30 cellular contexts compared by ENCODE assay signal in the genomic region with DNA sequence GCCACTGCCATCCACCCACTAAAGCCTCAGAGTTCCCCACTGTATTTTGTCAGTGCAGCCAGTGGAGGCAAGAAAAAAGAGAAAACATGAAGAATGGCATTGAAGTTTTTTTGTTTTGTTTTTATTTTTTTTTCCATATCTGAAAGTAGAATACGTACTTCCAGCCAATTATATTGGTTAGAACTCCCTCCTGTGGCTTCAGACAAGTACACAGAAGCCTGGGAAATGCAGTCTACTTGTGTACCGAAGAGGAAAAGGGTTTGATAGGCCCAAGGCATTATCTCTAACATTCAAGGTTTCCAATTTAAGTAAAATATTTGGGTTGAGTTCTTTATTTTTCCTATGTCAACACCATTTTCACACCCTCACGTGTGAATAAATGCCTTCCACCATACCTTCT.
DNase-seq lines count a peak whose midpoint lies in the region; ATAC-seq and TF ChIP-seq lines count a peak whose summit lies in the region.
"Had no signal": no experiment of that assay in that cellular context is flagged by ENCODE, and none has a peak within 500 bp of the region (broad histone marks: within the 10 kb centered on the region; RNA-seq: fewer than 3 reads in every experiment).

No MANE protein-coding gene starts in this region.

- no peaks in the 10 kb centered on the region for H3K9me3 Mint-ChIP-seq in neural progenitor cell
- H3K9me3 Mint-ChIP-seq: activated CD4-positive, alpha-beta T cell treated with anti-CD3 and anti-CD28 coated beads, Interleukin-2, amount 10 ng/mL, durations not matched to agents 24 days and 14 days; activated naive CD4-positive, alpha-beta T cell treated with anti-CD3 and anti-CD28 coated beads, Interleukin-2, amount 50 U/mL, for 24 hours; GM23338 had no signal

- H3K27ac Mint-ChIP-seq in neural progenitor cell = no peak overlapping the region
- H3K27ac Mint-ChIP-seq: activated CD4-positive, alpha-beta T cell treated with anti-CD3 and anti-CD28 coated beads, Interleukin-2, amount 10 ng/mL, durations not matched to agents 24 days and 14 days; activated naive CD4-positive, alpha-beta T cell treated with anti-CD3 and anti-CD28 coated beads, Interleukin-2, amount 50 U/mL, for 24 hours; CD4-positive, CD25-positive, alpha-beta regulatory T cell; GM23338; HFFc6; stimulated activated naive B cell treated with anti-CD40 and anti-IgM and Interleukin-4, amounts not matched to agents 10 μg/mL and 1 μg/mL and 100 μg/mL, for 72 hours had no signal

- TF ChIP-seq CTCF in LNCAP (IDR thresholded peaks at IDR 0.05) (peak; percentile 20; the same call in 1 of the 2 replicates), brain microvascular endothelial cell (IDR thresholded peaks at IDR 0.05; ENCODE audit: low read depth, low read length, missing control alignments) (peak; percentile 16), neural progenitor cell (IDR thresholded peaks at IDR 0.05) (peak; percentile 24)

- no peaks in the 10 kb centered on the region for H3K27me3 Mint-ChIP-seq in neural progenitor cell (ENCODE audit: insufficient read depth, low read depth)
- H3K27me3 Mint-ChIP-seq: activated CD4-positive, alpha-beta T cell treated with anti-CD3 and anti-CD28 coated beads, Interleukin-2, amount 10 ng/mL, durations not matched to agents 24 days and 14 days; activated naive CD4-positive, alpha-beta T cell treated with anti-CD3 and anti-CD28 coated beads, Interleukin-2, amount 50 U/mL, for 24 hours; CD4-positive, CD25-positive, alpha-beta regulatory T cell; stimulated activated naive B cell treated with anti-CD40 and anti-IgM and Interleukin-4, amounts not matched to agents 10 μg/mL and 1 μg/mL and 100 μg/mL, for 72 hours had no signal

- H3K9me3 ChIP-seq in neural progenitor cell (ENCODE audit: low read depth) = no peaks in the 10 kb centered on the region
- H3K9me3 ChIP-seq: upper lobe of left lung had no signal

- DNase-seq in DMS53 (lab: John Stamatoyannopoulos, UW) (peak; percentile 2), DMS53 treated with DMSO at 0.1 percent for 48 hours (lab: John Stamatoyannopoulos, UW; ENCODE audit: unreplicated experiment) (no peak), brain microvascular endothelial cell (no peak), neural progenitor cell (ENCODE audit: low spot score) (peak; percentile 20), GM19238 (ENCODE audit: insufficient read length, low spot score) (no peak), NCI-H524 treated with DMSO at 0.1 percent for 48 hours (lab: John Stamatoyannopoulos, UW) (no peak)
- DNase-seq: 8988T; activated CD4-positive, alpha-beta T cell treated with anti-CD3 and anti-CD28 coated beads, Interleukin-2, amount 10 ng/mL, durations not matched to agents 24 days and 14 days; activated CD8-positive, alpha-beta memory T cell treated with anti-CD3 and anti-CD28 coated beads for 24 hours; activated T-cell treated with anti-CD3 and anti-CD28 coated beads for 4 hours; amygdala; CD4-positive, CD25-positive, alpha-beta regulatory T cell; cortex of kidney; effector memory CD4-positive, alpha-beta T cell; head of caudate nucleus; HFFc6; islet precursor cell; NCI-H1105 treated with DMSO at 0.1 percent for 48 hours; NCI-H187 treated with DMSO at 0.1 percent for 48 hours; NCI-H524; occipital lobe; stimulated activated naive B cell treated with anti-CD40 and anti-IgM and Interleukin-4, amounts not matched to agents 10 μg/mL and 1 μg/mL and 100 μg/mL, for 72 hours; substantia nigra; SW 1271; T-helper 9 cell had no signal

- no peaks in the 10 kb centered on the region for H3K36me3 ChIP-seq in brain microvascular endothelial cell (replicated peaks)
- no peaks in the 10 kb centered on the region for H3K36me3 ChIP-seq in neural progenitor cell
- H3K36me3 ChIP-seq: upper lobe of left lung had no signal

- H3K27me3 ChIP-seq in brain microvascular endothelial cell (replicated peaks) = no peaks in the 10 kb centered on the region
- no peaks in the 10 kb centered on the region for H3K27me3 ChIP-seq in neural progenitor cell
- H3K27me3 ChIP-seq: upper lobe of left lung had no signal

- ATAC-seq in HG02571 (IDR thresholded peaks at IDR 0.05; ENCODE audit: unreplicated experiment) = no peak
- ATAC-seq: GM23338; stimulated activated naive B cell treated with anti-CD40 and anti-IgM and Interleukin-4, amounts not matched to agents 10 μg/mL and 1 μg/mL and 100 μg/mL, for 72 hours had no signal

- H3F3A ChIP-seq in neural progenitor cell (ENCODE audit: low read depth) = no peaks in the 10 kb centered on the region

- no peak overlapping the region for H3K4me3 Mint-ChIP-seq in neural progenitor cell
- H3K4me3 Mint-ChIP-seq: activated CD4-positive, alpha-beta T cell treated with anti-CD3 and anti-CD28 coated beads, Interleukin-2, amount 10 ng/mL, durations not matched to agents 24 days and 14 days; activated naive CD4-positive, alpha-beta T cell treated with anti-CD3 and anti-CD28 coated beads, Interleukin-2, amount 50 U/mL, for 24 hours; CD4-positive, CD25-positive, alpha-beta regulatory T cell; GM23338; HFFc6; stimulated activated naive B cell treated with anti-CD40 and anti-IgM and Interleukin-4, amounts not matched to agents 10 μg/mL and 1 μg/mL and 100 μg/mL, for 72 hours had no signal

- H3K4me3 ChIP-seq in brain microvascular endothelial cell (ENCODE audit: low read depth, low read length) (no peak overlapping the region), neural progenitor cell (no peak overlapping the region)
- H3K4me3 ChIP-seq: GM23338, upper lobe of left lung had no signal

- H3K36me3 Mint-ChIP-seq in neural progenitor cell = no peaks in the 10 kb centered on the region
- H3K36me3 Mint-ChIP-seq: activated naive CD4-positive, alpha-beta T cell treated with anti-CD3 and anti-CD28 coated beads, Interleukin-2, amount 50 U/mL, for 24 hours; CD4-positive, CD25-positive, alpha-beta regulatory T cell; stimulated activated naive B cell treated with anti-CD40 and anti-IgM and Interleukin-4, amounts not matched to agents 10 μg/mL and 1 μg/mL and 100 μg/mL, for 72 hours had no signal

- no peaks in the 10 kb centered on the region for H4K20me1 ChIP-seq in neural progenitor cell (ENCODE audit: low read depth)

- H3K27ac ChIP-seq in brain microvascular endothelial cell (no peak overlapping the region), neural progenitor cell (no peak overlapping the region)
- H3K27ac ChIP-seq: upper lobe of left lung had no signal

- H3K4me2 ChIP-seq in neural progenitor cell = no peak overlapping the region
- H3K4me2 ChIP-seq: GM23338 had no signal

- H3K4me1 Mint-ChIP-seq in neural progenitor cell = no peaks in the 10 kb centered on the region
- H3K4me1 Mint-ChIP-seq: activated CD4-positive, alpha-beta T cell treated with anti-CD3 and anti-CD28 coated beads, Interleukin-2, amount 10 ng/mL, durations not matched to agents 24 days and 14 days; activated naive CD4-positive, alpha-beta T cell treated with anti-CD3 and anti-CD28 coated beads, Interleukin-2, amount 50 U/mL, for 24 hours; CD4-positive, CD25-positive, alpha-beta regulatory T cell; GM23338; stimulated activated naive B cell treated with anti-CD40 and anti-IgM and Interleukin-4, amounts not matched to agents 10 μg/mL and 1 μg/mL and 100 μg/mL, for 72 hours had no signal

- H2AFZ ChIP-seq in neural progenitor cell (replicated peaks) = no peak overlapping the region
- H2AFZ ChIP-seq: GM23338 had no signal

- no peaks in the 10 kb centered on the region for H3K4me1 ChIP-seq in neural progenitor cell
- H3K4me1 ChIP-seq: upper lobe of left lung had no signal

- H3K79me2 ChIP-seq in neural progenitor cell (ENCODE audit: low read depth) = no peaks in the 10 kb centered on the region

- in situ Hi-C loops in brain microvascular endothelial cell (cut with HindIII; ENCODE audit: low pct_ligation_motif_present, low sequenced_read_pairs) = no loop called here

- no peak overlapping the region for H3K9ac ChIP-seq in neural progenitor cell

Comparison
In these comparisons a context has a peak if more than half of its experiments do, and no peak if none do; other contexts are left out.
1. DNase-seq: peak in DMS53 (single experiment) and neural progenitor cell (single experiment); none in DMS53 treated with DMSO at 0.1 percent for 48 hours (single experiment), brain microvascular endothelial cell (single experiment), GM19238 (single experiment) and NCI-H524 treated with DMSO at 0.1 percent for 48 hours (single experiment).
2. Peak in every context shown above with its lines, with median percentiles within 50 percentile points of each other: CTCF ChIP-seq.